10 cellular contexts compared by ENCODE assay signal in the genomic region with DNA sequence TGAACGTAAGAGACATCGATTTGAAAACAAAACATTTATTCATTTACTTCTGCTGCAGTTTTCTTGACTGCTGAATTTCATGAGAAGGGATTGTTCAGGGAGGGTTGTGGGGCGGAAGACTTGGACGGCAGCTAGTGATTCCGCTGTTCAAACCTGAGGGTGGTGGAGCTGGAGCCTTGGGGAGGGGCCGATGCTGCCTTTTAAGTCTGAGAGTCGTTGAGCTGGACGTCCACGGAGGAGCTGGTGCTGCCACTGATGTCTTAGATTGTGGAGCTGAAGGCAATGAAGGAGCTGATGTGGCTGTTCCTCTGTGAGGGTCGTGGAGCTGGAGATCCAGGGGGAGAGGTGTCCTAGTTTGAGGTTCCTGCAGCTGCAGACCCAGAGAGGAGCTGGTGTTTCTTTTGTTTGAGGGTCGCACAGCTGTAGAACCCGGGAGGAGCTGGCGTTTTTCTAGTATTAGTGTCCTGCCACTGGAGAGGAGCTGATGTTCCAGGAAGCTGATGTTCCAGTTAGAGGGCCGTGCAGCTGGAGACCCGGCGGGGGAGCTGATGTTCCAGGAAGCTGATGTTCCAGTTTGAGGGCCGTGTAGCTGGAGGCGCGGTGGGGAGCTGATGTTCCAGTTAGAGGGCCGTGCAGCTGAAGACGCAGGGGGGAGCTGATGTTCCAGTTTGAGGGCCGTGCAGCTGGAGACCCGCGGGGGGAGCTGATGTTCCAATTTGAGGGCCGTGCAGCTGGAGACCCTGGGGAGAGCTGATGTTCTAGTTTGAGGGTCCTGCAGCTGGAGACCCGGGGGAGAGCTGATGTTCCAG.
DNase-seq lines count a peak whose midpoint lies in the region; ATAC-seq, FAIRE-seq and TF ChIP-seq lines count a peak whose summit lies in the region.
"Had no signal": no experiment of that assay in that cellular context is flagged by ENCODE, and none has a peak within 500 bp of the region (broad histone marks: within the 10 kb centered on the region; RNA-seq: fewer than 3 reads in every experiment).

No MANE protein-coding gene starts in this region.

- H3K9me3 ChIP-seq in RWPE2 (ENCODE audit: severe bottlenecking), result no peaks in the 10 kb centered on the region
- no peaks in the 10 kb centered on the region for H3K9me3 ChIP-seq in right cardiac atrium (ENCODE audit: control insufficient read depth, low read length)
- H3K9me3 ChIP-seq in uterus, result no peaks in the 10 kb centered on the region
- H3K9me3 ChIP-seq: psoas muscle had no signal

- intact Hi-C loops in right cardiac atrium (cut with DNase I) (no loop called here), uterus (cut with DNase I; ENCODE audit: low total_unique reads) (no loop called here)

- H3K4me3 Mint-ChIP-seq in activated naive CD4-positive, alpha-beta T cell treated with anti-CD3 and anti-CD28 coated beads, Interleukin-2, amount 50 U/mL, for 24 hours, result no peak overlapping the region
- H3K4me3 Mint-ChIP-seq: dendritic cell treated with granulocyte-macrophage colony-stimulating factor and Interleukin-4, amounts not matched to agents 40 ng/mL and 50 ng/mL, for 4 days had no signal

- 57% methylated on average over 26 of the region's 26 CpGs for WGBS in right cardiac atrium

- H3K36me3 ChIP-seq in RWPE2 (ENCODE audit: low read depth) (no peaks in the 10 kb centered on the region), uterus (no peaks in the 10 kb centered on the region)

- ATAC-seq in RWPE2 (ENCODE audit: low read depth) (peak; percentile 33; the same call in 1 of the 3 replicates), right cardiac atrium (peak; percentile 28 to 45), HG02884 (IDR thresholded peaks at IDR 0.05; ENCODE audit: unreplicated experiment) (no peak)
- ATAC-seq: psoas muscle had no signal

- FAIRE-seq in H54 (lab: Jason Lieb, UNC), result no peak
- no peak for FAIRE-seq in RCC 7860 (lab: Jason Lieb, UNC)

- TF ChIP-seq POLR2A in uterus (IDR thresholded peaks at IDR 0.05), result no peak
- no peak for TF ChIP-seq POLR2A in H54 (IDR thresholded peaks at IDR 0.05; ENCODE audit: low read depth, low read length)

- no peaks in the 10 kb centered on the region for H3K27me3 Mint-ChIP-seq in activated naive CD4-positive, alpha-beta T cell treated with anti-CD3 and anti-CD28 coated beads, Interleukin-2, amount 50 U/mL, for 24 hours

- no peak overlapping the region for H3K27ac ChIP-seq in RWPE2 (ENCODE audit: poor library complexity, severe bottlenecking)
- H3K27ac ChIP-seq in right cardiac atrium (ENCODE audit: low read length), result no peak overlapping the region
- H3K27ac ChIP-seq in uterus, result no peak overlapping the region
- H3K27ac ChIP-seq: psoas muscle had no signal

- peaks cover 5% of the 10 kb centered on the region for H3K4me1 Mint-ChIP-seq in activated naive CD4-positive, alpha-beta T cell treated with anti-CD3 and anti-CD28 coated beads, Interleukin-2, amount 50 U/mL, for 24 hours

- no peak for DNase-seq in activated naive CD4-positive, alpha-beta T cell treated with anti-CD3 and anti-CD28 coated beads, Interleukin-2, amount 50 U/mL, for 16 hours
- DNase-seq in RWPE2 (ENCODE audit: low spot score), result peak; percentile 41
- DNase-seq in right cardiac atrium, result peak in 2 of 3 donors; percentile 22 to 75
- DNase-seq in uterus, result peak; percentile 58 to 62
- no peak for DNase-seq in H54 (ENCODE audit: insufficient read length, low spot score)
- no peak for DNase-seq in RCC 7860 (ENCODE audit: low spot score)

- H3K36me3 Mint-ChIP-seq in activated naive CD4-positive, alpha-beta T cell treated with anti-CD3 and anti-CD28 coated beads, Interleukin-2, amount 50 U/mL, for 24 hours, result peaks cover 28% of the 10 kb centered on the region

- peak overlapping the region; percentile 23 for H3K27ac Mint-ChIP-seq in activated naive CD4-positive, alpha-beta T cell treated with anti-CD3 and anti-CD28 coated beads, Interleukin-2, amount 50 U/mL, for 24 hours
- H3K27ac Mint-ChIP-seq: dendritic cell treated with granulocyte-macrophage colony-stimulating factor and Interleukin-4, amounts not matched to agents 40 ng/mL and 50 ng/mL, for 4 days had no signal

- H3K4me3 ChIP-seq in RWPE2 (ENCODE audit: severe bottlenecking) (no peak overlapping the region), right cardiac atrium (ENCODE audit: low read length) (no peak overlapping the region), uterus (no peak overlapping the region)
- H3K4me3 ChIP-seq: psoas muscle had no signal

- H3K9me3 Mint-ChIP-seq in activated naive CD4-positive, alpha-beta T cell treated with anti-CD3 and anti-CD28 coated beads, Interleukin-2, amount 50 U/mL, for 24 hours, result peaks cover 18% of the 10 kb centered on the region
- H3K9me3 Mint-ChIP-seq: dendritic cell treated with granulocyte-macrophage colony-stimulating factor and Interleukin-4, amounts not matched to agents 40 ng/mL and 50 ng/mL, for 4 days had no signal

- TF ChIP-seq CTCF in RWPE2 (IDR thresholded peaks at IDR 0.05; ENCODE audit: poor library complexity, severe bottlenecking) (no peak), uterus (IDR thresholded peaks at IDR 0.05) (peak in 1 of 4 experiments; percentile 21)

- H3K27me3 ChIP-seq in RWPE2 (ENCODE audit: insufficient read depth, poor library complexity, severe bottlenecking) (peaks cover 4% of the 10 kb centered on the region), right cardiac atrium (ENCODE audit: control insufficient read depth, insufficient read depth) (no peaks in the 10 kb centered on the region), uterus (no peaks in the 10 kb centered on the region)

- H3K4me1 ChIP-seq in RWPE2 (ENCODE audit: insufficient read depth, poor library complexity, severe bottlenecking), result no peaks in the 10 kb centered on the region
- H3K4me1 ChIP-seq in right cardiac atrium (ENCODE audit: control insufficient read depth, insufficient read depth, low read length), result no peaks in the 10 kb centered on the region
- no peaks in the 10 kb centered on the region for H3K4me1 ChIP-seq in uterus
- H3K4me1 ChIP-seq: psoas muscle had no signal

Comparison
In these comparisons a context has a peak if more than half of its experiments do, and no peak if none do; other contexts are left out.
1. DNase-seq: peak in RWPE2 (single experiment), right cardiac atrium (2 of 3) and uterus (2 of 2); none in activated naive CD4-positive, alpha-beta T cell treated with anti-CD3 and anti-CD28 coated beads, Interleukin-2, amount 50 U/mL, for 16 hours (single experiment), H54 (single experiment) and RCC 7860 (single experiment).